In the genomic region with DNA sequence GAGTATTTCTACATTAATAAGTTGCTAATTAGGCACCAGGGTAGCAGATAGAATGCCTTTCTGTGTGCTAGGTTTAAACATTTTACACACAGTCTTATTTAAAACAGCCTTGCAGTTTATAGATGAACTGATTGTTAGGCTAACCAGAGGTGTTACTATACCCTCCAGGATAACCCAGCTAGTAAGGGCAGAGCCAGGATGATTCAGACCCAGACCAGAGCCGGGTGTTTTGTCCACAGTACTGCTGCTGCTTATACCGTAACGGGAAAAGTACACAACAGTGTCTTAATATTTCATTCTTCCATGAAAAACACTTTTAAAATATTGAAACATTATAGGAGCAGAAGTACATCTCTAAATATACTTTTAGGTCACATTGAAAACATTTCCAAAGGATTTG, we compare ENCODE assay signal across 25 cellular contexts.
DNase-seq lines count a peak whose midpoint lies in the region; ATAC-seq, FAIRE-seq and TF ChIP-seq lines count a peak whose summit lies in the region.
"Had no signal": no experiment of that assay in that cellular context is flagged by ENCODE, and none has a peak within 500 bp of the region (broad histone marks: within the 10 kb centered on the region; RNA-seq: fewer than 3 reads in every experiment).

No MANE protein-coding gene starts in this region.

- H3K36me3 ChIP-seq in right atrium auricular region (peaks cover 15% of the 10 kb centered on the region), RWPE2 (ENCODE audit: low read depth) (peaks cover 13% of the 10 kb centered on the region)

- no peaks in the 10 kb centered on the region for H3K27me3 Mint-ChIP-seq in stimulated activated naive B cell treated with anti-CD40 and anti-IgM and Interleukin-4, amounts not matched to agents 10 μg/mL and 1 μg/mL and 100 μg/mL, for 72 hours
- H3K27me3 Mint-ChIP-seq: activated naive CD8-positive, alpha-beta T cell had no signal

- TF ChIP-seq CTCF in right atrium auricular region (IDR thresholded peaks at IDR 0.05) (no peak), RWPE2 (IDR thresholded peaks at IDR 0.05; ENCODE audit: poor library complexity, severe bottlenecking) (no peak)

- DNase-seq in right atrium auricular region (ENCODE audit: low spot score) = peak; percentile 34
- no peak for DNase-seq in left ventricle myocardium superior
- DNase-seq in RWPE2 (ENCODE audit: low spot score) = no peak
- DNase-seq in fibroblast of peridontal ligament (ENCODE audit: extremely low read depth) = peak; percentile 28
- DNase-seq in stimulated activated naive B cell treated with anti-CD40 and anti-IgM and Interleukin-4, amounts not matched to agents 10 μg/mL and 1 μg/mL and 100 μg/mL, for 72 hours = no peak
- DNase-seq in HTR-8/SVneo (ENCODE audit: insufficient read length, low spot score) = no peak
- no peak for DNase-seq in SK-N-DZ (ENCODE audit: low spot score)
- DNase-seq: ACHN; activated CD4-positive, CD25-positive, alpha-beta regulatory T cell treated with anti-CD3 and anti-CD28 coated beads, Interleukin-2, amount 50 U/mL, for 72 hours; activated T-cell treated with anti-CD3 and anti-CD28 coated beads, Interleukin-2, amount 50 U/mL, for 72 hours; brain microvascular endothelial cell; left cardiac atrium; mesendoderm; natural killer cell; NCI-H1417; stimulated activated CD4-positive, alpha-beta T cell treated with anti-CD3 and anti-CD28 coated beads, Interleukin-2, amount 100 ng/mL, for 24 hours; stimulated activated naive CD4-positive, alpha-beta T cell treated with Interleukin-2 at 50 U/mL for 16 hours had no signal

- peak overlapping the region; percentile 72 for H3K27ac ChIP-seq in right atrium auricular region
- peak overlapping the region; percentile 34 for H3K27ac ChIP-seq in RWPE2 (ENCODE audit: poor library complexity, severe bottlenecking)
- H3K27ac ChIP-seq: brain microvascular endothelial cell, gastroesophageal sphincter, Peyer's patch, tibial artery had no signal

- H3K9me3 Mint-ChIP-seq in stimulated activated naive B cell treated with anti-CD40 and anti-IgM and Interleukin-4, amounts not matched to agents 10 μg/mL and 1 μg/mL and 100 μg/mL, for 72 hours = peaks cover 0 to 2% of the 10 kb centered on the region in 2 donors
- H3K9me3 Mint-ChIP-seq: dendritic cell treated with granulocyte-macrophage colony-stimulating factor and Interleukin-4, amounts not matched to agents 40 ng/mL and 50 ng/mL, for 4 days had no signal

- ATAC-seq in left ventricle myocardium superior = no peak
- ATAC-seq in RWPE2 (ENCODE audit: low read depth) = peak; percentile 83
- no peak for ATAC-seq in stimulated activated naive B cell treated with anti-CD40 and anti-IgM and Interleukin-4, amounts not matched to agents 10 μg/mL and 1 μg/mL and 100 μg/mL, for 72 hours (replicated peaks)
- no peak for ATAC-seq in HG03442 (IDR thresholded peaks at IDR 0.05; ENCODE audit: unreplicated experiment)
- ATAC-seq: activated T-cell treated with anti-CD3 and anti-CD28 coated beads, Interleukin-2, amount 50 U/mL, for 72 hours had no signal

- H3K4me1 ChIP-seq in right atrium auricular region (peaks cover 0 to 24% of the 10 kb centered on the region in 2 donors), RWPE2 (ENCODE audit: insufficient read depth, poor library complexity, severe bottlenecking) (peaks cover 24% of the 10 kb centered on the region)
- H3K4me1 ChIP-seq: HAP-1, tibial artery had no signal

- no peak for FAIRE-seq in HTR-8/SVneo (lab: Jason Lieb, UNC)
- FAIRE-seq: endothelial cell of umbilical vein had no signal

- no peak overlapping the region for H3K4me3 Mint-ChIP-seq in stimulated activated naive B cell treated with anti-CD40 and anti-IgM and Interleukin-4, amounts not matched to agents 10 μg/mL and 1 μg/mL and 100 μg/mL, for 72 hours
- H3K4me3 Mint-ChIP-seq: activated naive CD8-positive, alpha-beta T cell; activated T-cell treated with anti-CD3 and anti-CD28 coated beads, Interleukin-2, amount 50 U/mL, for 72 hours; dendritic cell treated with granulocyte-macrophage colony-stimulating factor and Interleukin-4, amounts not matched to agents 40 ng/mL and 50 ng/mL, for 4 days; natural killer cell had no signal

- H3K27me3 ChIP-seq in right atrium auricular region (no peaks in the 10 kb centered on the region), RWPE2 (ENCODE audit: insufficient read depth, poor library complexity, severe bottlenecking) (no peaks in the 10 kb centered on the region)
- H3K27me3 ChIP-seq: brain microvascular endothelial cell, Peyer's patch had no signal

- H3K36me3 Mint-ChIP-seq in stimulated activated naive B cell treated with anti-CD40 and anti-IgM and Interleukin-4, amounts not matched to agents 10 μg/mL and 1 μg/mL and 100 μg/mL, for 72 hours = peaks cover 22 to 23% of the 10 kb centered on the region in 2 donors

- peak overlapping the region; percentile 31 for H3K27ac Mint-ChIP-seq in stimulated activated naive B cell treated with anti-CD40 and anti-IgM and Interleukin-4, amounts not matched to agents 10 μg/mL and 1 μg/mL and 100 μg/mL, for 72 hours
- H3K27ac Mint-ChIP-seq: activated naive CD8-positive, alpha-beta T cell; activated T-cell treated with anti-CD3 and anti-CD28 coated beads, Interleukin-2, amount 50 U/mL, for 72 hours had no signal

- H3K4me3 ChIP-seq in right atrium auricular region = no peak overlapping the region
- H3K4me3 ChIP-seq in RWPE2 (ENCODE audit: severe bottlenecking) = no peak overlapping the region
- H3K4me3 ChIP-seq: gastroesophageal sphincter, HAP-1, Peyer's patch, tibial artery had no signal

- H3K4me1 Mint-ChIP-seq in stimulated activated naive B cell treated with anti-CD40 and anti-IgM and Interleukin-4, amounts not matched to agents 10 μg/mL and 1 μg/mL and 100 μg/mL, for 72 hours = peaks cover 19 to 22% of the 10 kb centered on the region in 2 donors

- intact Hi-C loops in left ventricle myocardium superior (cut with micrococcal nuclease) = no loop called here

- H3K9me3 ChIP-seq in right atrium auricular region (peaks cover 0 to 4% of the 10 kb centered on the region in 2 donors), RWPE2 (ENCODE audit: severe bottlenecking) (peaks cover 4% of the 10 kb centered on the region)
- H3K9me3 ChIP-seq: HAP-1, Peyer's patch had no signal

Comparison
In these comparisons a context has a peak if more than half of its experiments do, and no peak if none do; other contexts are left out.
1. DNase-seq: peak in right atrium auricular region (single experiment) and fibroblast of peridontal ligament (single experiment); none in left ventricle myocardium superior (single experiment), RWPE2 (single experiment), stimulated activated naive B cell treated with anti-CD40 and anti-IgM and Interleukin-4, amounts not matched to agents 10 μg/mL and 1 μg/mL and 100 μg/mL, for 72 hours (single experiment), HTR-8/SVneo (single experiment) and SK-N-DZ (single experiment).